Comparison of ENCODE assay signal across 1 cellular context in genomic region chr1:182493063-182493462, GRCh38.
TF ChIP-seq lines count a peak whose summit lies in the region.

No MANE protein-coding gene starts in this region.

TF ChIP-seq in GM12878, 131 proteins besides CTCF, POLR2A, EP300 and RAD21:
- TF ChIP-seq BRCA1 (IDR thresholded peaks at IDR 0.05; ENCODE audit: low read depth, low read length) (no peak), NFIC (IDR thresholded peaks at IDR 0.05; ENCODE audit: low read depth, low read length) (no peak), RUNX3 (IDR thresholded peaks at IDR 0.05; ENCODE audit: low read length) (peak; percentile 17; the same call in 1 of the 2 replicates)
